Comparison of ENCODE assay signal across 21 cellular contexts in genomic region chr5:174559566-174560090, GRCh38.
"Had no signal": no experiment of that assay in that cellular context is flagged by ENCODE, and none has a peak within 500 bp of the region (broad histone marks: within the 10 kb centered on the region; RNA-seq: fewer than 3 reads in every experiment).

No MANE protein-coding gene starts in this region.

- DNase-seq: colonic mucosa; dermis blood vessel endothelial cell; effector memory CD8-positive, alpha-beta T cell; gastrocnemius medialis; head of caudate nucleus; kidney; mesendoderm; midbrain; naive thymus-derived CD4-positive, alpha-beta T cell; psoas muscle; right cardiac atrium; stimulated activated CD4-positive, alpha-beta T cell treated with anti-CD3 and anti-CD28 coated beads, Interleukin-15, amount 100 ng/mL, for 24 hours; stimulated activated CD4-positive, alpha-beta T cell treated with anti-CD3 and anti-CD28 coated beads, Interleukin-2, amount 100 ng/mL, for 48 hours; stimulated activated naive B cell treated with anti-CD40 and anti-IgM and Interleukin-4, amounts not matched to agents 10 μg/mL and 1 μg/mL and 100 μg/mL, for 72 hours; transverse colon had no signal

- H3K4me2 ChIP-seq: neural progenitor cell had no signal

- H3K27me3 ChIP-seq: colonic mucosa, neural progenitor cell, vagina had no signal

- H3K9ac ChIP-seq: neural progenitor cell had no signal

- H2AFZ ChIP-seq: neural progenitor cell had no signal

- H3K4me3 ChIP-seq: colonic mucosa, gastrocnemius medialis, lung, neural progenitor cell, psoas muscle, skin epidermis, suprapubic skin, transverse colon, vagina had no signal

- H3K27ac ChIP-seq: colonic mucosa, gastrocnemius medialis, neural progenitor cell, psoas muscle, skin epidermis, suprapubic skin, transverse colon, vagina had no signal

- FAIRE-seq: endometrium, kidney had no signal

- H3K36me3 ChIP-seq: colonic mucosa, gastrocnemius medialis, neural progenitor cell, suprapubic skin, transverse colon, vagina had no signal

- H3K4me1 ChIP-seq: colonic mucosa, neural progenitor cell, psoas muscle, suprapubic skin, transverse colon, vagina had no signal

- H3K9me3 ChIP-seq: colonic mucosa, gastrocnemius medialis, psoas muscle, suprapubic skin, transverse colon, vagina had no signal
